In genomic region chr3:72745146-72745976, GRCh38 we compare ENCODE assay signal across 1 cellular context.
TF ChIP-seq lines count a peak whose summit lies in the region.

No MANE protein-coding gene starts in this region.

TF ChIP-seq in IMR-90, 13 proteins besides CTCF, POLR2A, EP300 and RAD21 (continued from another document):
- no peak for TF ChIP-seq RCOR1 (IDR thresholded peaks at IDR 0.05; ENCODE audit: insufficient replicate concordance, low read length)
- no peak for TF ChIP-seq SMC3 (IDR thresholded peaks at IDR 0.05; ENCODE audit: low read depth, low read length)
- no peak for TF ChIP-seq RFX5 (IDR thresholded peaks at IDR 0.05; ENCODE audit: low read depth, low read length)
- TF ChIP-seq MAZ (IDR thresholded peaks at IDR 0.05; ENCODE audit: borderline replicate concordance, low read depth, low read length) = no peak
- TF ChIP-seq CEBPB (IDR thresholded peaks at IDR 0.05; ENCODE audit: low read depth, low read length) = no peak
- TF ChIP-seq CHD1 (IDR thresholded peaks at IDR 0.05; ENCODE audit: low read depth, low read length) = no peak
- no peak for TF ChIP-seq BHLHE40 (IDR thresholded peaks at IDR 0.05; ENCODE audit: low read depth, low read length)
- no peak for TF ChIP-seq FOS (IDR thresholded peaks at IDR 0.05; ENCODE audit: low read depth, low read length)
